ENCODE assay signal across 9 cellular contexts in genomic region chr7:103405789-103406613, GRCh38. TPM values are rescaled to one million over a fixed set of nuclear protein-coding genes. Genes with fewer than 3 reads are reported as not detected.
"Had no signal": no experiment of that assay in that cellular context is flagged by ENCODE, and none has a peak within 500 bp of the region (broad histone marks: within the 10 kb centered on the region; RNA-seq: fewer than 3 reads in every experiment).

No MANE protein-coding gene starts in this region.

RNA-seq across cellular contexts. Expression of gene SLC26A5, which starts 40.0 kb away (rescaled TPM):
- total RNA-seq: esophagus mucosa, fibroblast of lung, frontal cortex, glomerular endothelial cell, heart left ventricle, kidney epithelial cell, left ventricle myocardium superior, osteoblast, psoas muscle had no signal
- polyA plus RNA-seq: fibroblast of lung, heart left ventricle, psoas muscle had no signal
